Comparison of ENCODE assay signal across 10 cellular contexts in the genomic region with DNA sequence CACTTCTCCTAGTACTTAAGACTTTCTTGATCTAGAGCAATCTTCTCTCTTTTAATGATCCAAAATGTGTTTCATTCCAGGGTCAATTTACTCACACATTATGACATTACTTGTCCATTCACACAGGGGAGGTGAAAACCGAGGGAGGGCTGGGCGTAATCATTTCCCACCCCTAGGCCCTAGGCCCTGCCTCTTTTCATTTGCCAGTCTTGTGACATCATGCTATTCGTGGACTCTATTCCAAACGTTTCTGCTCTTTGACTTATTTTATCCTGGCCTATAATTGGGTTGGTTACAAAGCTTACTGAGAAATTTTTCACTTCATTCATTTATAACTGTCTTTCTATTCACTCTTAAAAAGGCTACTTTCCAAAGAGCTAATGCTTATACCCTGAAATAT. TPM values are rescaled to one million over a fixed set of nuclear protein-coding genes. Genes with fewer than 3 reads are reported as not detected.
DNase-seq lines count a peak whose midpoint lies in the region; ATAC-seq and TF ChIP-seq lines count a peak whose summit lies in the region.
"Had no signal": no experiment of that assay in that cellular context is flagged by ENCODE, and none has a peak within 500 bp of the region (broad histone marks: within the 10 kb centered on the region; RNA-seq: fewer than 3 reads in every experiment).

No MANE protein-coding gene starts in this region.

- no peaks in the 10 kb centered on the region for H3K9me3 Mint-ChIP-seq in activated T-cell treated with anti-CD3 and anti-CD28 coated beads, Interleukin-2, amount 50 U/mL, for 72 hours
- peaks cover 0 to 5% (median 0%) of the 10 kb centered on the region in 11 donors for H3K9me3 Mint-ChIP-seq in naive thymus-derived CD4-positive, alpha-beta T cell

- H3K27ac Mint-ChIP-seq in activated T-cell treated with anti-CD3 and anti-CD28 coated beads, Interleukin-2, amount 50 U/mL, for 72 hours = peak overlapping the region; percentile 99
- peak overlapping the region; percentile 53 to 98 (median 89) for H3K27ac Mint-ChIP-seq in naive thymus-derived CD4-positive, alpha-beta T cell

- H2AK5ac ChIP-seq in neuronal stem cell (ENCODE audit: low read depth, low read length) = no peak overlapping the region

- peaks cover 8% of the 10 kb centered on the region for H3K79me1 ChIP-seq in neuronal stem cell (ENCODE audit: low read depth, low read length)

- H2BK15ac ChIP-seq in neuronal stem cell (ENCODE audit: low read length) = no peak overlapping the region

- no peak overlapping the region for H2BK12ac ChIP-seq in neuronal stem cell (ENCODE audit: low read length)

- no peak overlapping the region for H2AFZ ChIP-seq in DND-41 (ENCODE audit: low read depth, low read length)
- no peak overlapping the region for H2AFZ ChIP-seq in neuronal stem cell (ENCODE audit: low read length)

- peak overlapping the region; percentile 97 to 99 for H3K4me3 Mint-ChIP-seq in activated T-cell treated with anti-CD3 and anti-CD28 coated beads, Interleukin-2, amount 50 U/mL, for 72 hours
- peak overlapping the region; percentile 73 to 99 (median 97) for H3K4me3 Mint-ChIP-seq in naive thymus-derived CD4-positive, alpha-beta T cell

- H3K27ac ChIP-seq in DND-41 (ENCODE audit: low read length) = no peak overlapping the region
- peak overlapping the region; percentile 93 for H3K27ac ChIP-seq in naive thymus-derived CD4-positive, alpha-beta T cell (ENCODE audit: low read depth, low read length)
- no peak overlapping the region for H3K27ac ChIP-seq in WERI-Rb-1
- H3K27ac ChIP-seq in neuronal stem cell (replicated peaks; ENCODE audit: low read length) = no peak overlapping the region
- H3K27ac ChIP-seq: right atrium auricular region had no signal

- peaks cover 37% of the 10 kb centered on the region for H3K4me1 ChIP-seq in DND-41 (ENCODE audit: insufficient read depth, low read length)
- peaks cover 24 to 34% of the 10 kb centered on the region in 2 donors for H3K4me1 ChIP-seq in naive thymus-derived CD4-positive, alpha-beta T cell (ENCODE audit: control insufficient read depth in 2 of 2, insufficient read depth in 2 of 2, low read length in 2 of 2)
- peaks cover 6 to 16% of the 10 kb centered on the region in 2 donors for H3K4me1 ChIP-seq in neuronal stem cell (ENCODE audit: control insufficient read depth in 2 of 2, insufficient read depth in 1 of 2, low read depth in 1 of 2, low read length in 2 of 2)

- intact Hi-C loops in naive thymus-derived CD4-positive, alpha-beta T cell (cut with micrococcal nuclease) = no loop called here

- H3K9me3 ChIP-seq in DND-41 (ENCODE audit: insufficient read depth, low read length, severe bottlenecking) (no peaks in the 10 kb centered on the region), WERI-Rb-1 (ENCODE audit: severe bottlenecking) (no peaks in the 10 kb centered on the region), neuronal stem cell (replicated peaks in 1 of 2; ENCODE audit: control insufficient read depth in 2 of 2, insufficient read depth in 1 of 2, low read depth in 1 of 2, low read length in 2 of 2) (peaks cover 0 to 2% of the 10 kb centered on the region in 2 donors)
- H3K9me3 ChIP-seq in naive thymus-derived CD4-positive, alpha-beta T cell (ENCODE audit: control insufficient read depth in 2 of 3, low read length in 3 of 3) = no peaks in the 10 kb centered on the region
- H3K9me3 ChIP-seq: right atrium auricular region had no signal

- peaks cover 51% of the 10 kb centered on the region for H3K4me1 Mint-ChIP-seq in activated T-cell treated with anti-CD3 and anti-CD28 coated beads, Interleukin-2, amount 50 U/mL, for 72 hours (ENCODE audit: low read depth)
- peaks cover 43 to 68% (median 54%) of the 10 kb centered on the region in 7 donors for H3K4me1 Mint-ChIP-seq in naive thymus-derived CD4-positive, alpha-beta T cell

- no CpG with 5 or more reads among the region's 4 CpGs for WGBS in neuronal stem cell (ENCODE audit: extremely low coverage in 2 of 2, insufficient read length in 2 of 2, insufficient replicate concordance in 1 of 2), 2 donors

- no peak for TF ChIP-seq CTCF in DND-41 (IDR thresholded peaks at IDR 0.05; ENCODE audit: borderline replicate concordance, extremely low read depth, low read length, poor library complexity, severe bottlenecking)
- TF ChIP-seq CTCF in WERI-Rb-1 (IDR thresholded peaks at IDR 0.05; ENCODE audit: low read depth, low read length) = no peak

- POLR2A ChIA-PET in naive thymus-derived CD4-positive, alpha-beta T cell (lab: Charles Lee) = interaction anchor here (0.6 to 1.9 kb wide), 2 partner anchors 55 to 400 kb away, joined by 3 to 4 read pairs; partner anchors contain the start of gene UBAP1

- no peak overlapping the region for H2BK120ac ChIP-seq in neuronal stem cell (ENCODE audit: low read depth, low read length)

- H3K23ac ChIP-seq in neuronal stem cell (ENCODE audit: low read depth, low read length, poor library complexity) = no peak overlapping the region

- H3K4me3 ChIP-seq in DND-41 (ENCODE audit: low read depth in 1 of 2, low read length in 2 of 2) = peak overlapping the region in 1 of 2 experiments; percentile 100; a peak in 1 of 4 replicates
- peak overlapping the region; percentile 18 for H3K4me3 ChIP-seq in Jurkat, Clone E6-1 (ENCODE audit: low read length)
- no peak overlapping the region for H3K4me3 ChIP-seq in naive thymus-derived CD4-positive, alpha-beta T cell (ENCODE audit: low read length)
- H3K4me3 ChIP-seq in WERI-Rb-1 (ENCODE audit: low read depth, low read length) = no peak overlapping the region
- no peak overlapping the region for H3K4me3 ChIP-seq in neuronal stem cell (ENCODE audit: low read length in 2 of 2)
- H3K4me3 ChIP-seq: right atrium auricular region had no signal

- H3K14ac ChIP-seq in neuronal stem cell (ENCODE audit: low read length) = no peak overlapping the region

- H3K18ac ChIP-seq in neuronal stem cell (ENCODE audit: low read length) = no peak overlapping the region

- H3K36me3 ChIP-seq in DND-41 (ENCODE audit: insufficient read depth, low read length) (peaks cover 43% of the 10 kb centered on the region), WERI-Rb-1 (peaks cover 45% of the 10 kb centered on the region), neuronal stem cell (replicated peaks in 1 of 2; ENCODE audit: control insufficient read depth in 2 of 2, insufficient read depth in 2 of 2, low read length in 2 of 2) (peaks cover 15 to 56% of the 10 kb centered on the region in 2 donors)
- H3K36me3 ChIP-seq in naive thymus-derived CD4-positive, alpha-beta T cell (ENCODE audit: control insufficient read depth in 2 of 3, insufficient read depth in 3 of 3, low read length in 3 of 3) = peaks cover 0 to 20% (median 0%) of the 10 kb centered on the region in 3 experiments

- peak overlapping the region; percentile 87; the same call in 1 of the 2 replicates for H3K4me2 ChIP-seq in DND-41 (ENCODE audit: insufficient read depth, low read length)
- no peak overlapping the region for H3K4me2 ChIP-seq in neuronal stem cell (ENCODE audit: insufficient read depth, low read length, poor library complexity, severe bottlenecking)

- peaks cover 9 to 31% of the 10 kb centered on the region in 2 donors for H3K36me3 Mint-ChIP-seq in activated T-cell treated with anti-CD3 and anti-CD28 coated beads, Interleukin-2, amount 50 U/mL, for 72 hours (ENCODE audit: insufficient read depth in 2 of 2)
- H3K36me3 Mint-ChIP-seq in naive thymus-derived CD4-positive, alpha-beta T cell = peaks cover 6 to 28% (median 27%) of the 10 kb centered on the region in 5 donors

- H3K4ac ChIP-seq in neuronal stem cell (ENCODE audit: low read length) = no peak overlapping the region

- H3K27me3 Mint-ChIP-seq in activated T-cell treated with anti-CD3 and anti-CD28 coated beads, Interleukin-2, amount 50 U/mL, for 72 hours (ENCODE audit: low read depth) = no peaks in the 10 kb centered on the region
- H3K27me3 Mint-ChIP-seq in naive thymus-derived CD4-positive, alpha-beta T cell = peaks cover 0 to 2% (median 0%) of the 10 kb centered on the region in 5 donors

- DNase-seq in DND-41 (no peak), inferior parietal cortex (ENCODE audit: extremely low spot score) (no peak), WERI-Rb-1 (no peak), neuronal stem cell (ENCODE audit: low spot score) (no peak)
- DNase-seq in Jurkat, Clone E6-1 (ENCODE audit: low read depth, low spot score) = no peak
- peak in 1 of 2 donors; percentile 8 for DNase-seq in activated T-cell treated with anti-CD3 and anti-CD28 coated beads, Interleukin-2, amount 50 U/mL, for 72 hours
- no peak for DNase-seq in naive thymus-derived CD4-positive, alpha-beta T cell
- DNase-seq: NCI-H748 treated with DMSO at 0.1 percent for 48 hours had no signal

- no peaks in the 10 kb centered on the region for H3K27me3 ChIP-seq in DND-41 (ENCODE audit: insufficient read depth, low read length, poor library complexity)
- H3K27me3 ChIP-seq in naive thymus-derived CD4-positive, alpha-beta T cell (ENCODE audit: control insufficient read depth in 2 of 2, insufficient read depth in 2 of 2, low read length in 2 of 2) = no peaks in the 10 kb centered on the region
- no peaks in the 10 kb centered on the region for H3K27me3 ChIP-seq in WERI-Rb-1 (ENCODE audit: insufficient read depth, low read depth, severe bottlenecking)
- H3K27me3 ChIP-seq in neuronal stem cell (ENCODE audit: control insufficient read depth in 3 of 3, insufficient read depth in 3 of 3, low read depth in 1 of 3, low read length in 3 of 3) = no peaks in the 10 kb centered on the region
- H3K27me3 ChIP-seq: right atrium auricular region had no signal

- no peak overlapping the region for H2BK5ac ChIP-seq in neuronal stem cell (ENCODE audit: low read length)

- peaks cover 24% of the 10 kb centered on the region for H4K20me1 ChIP-seq in DND-41 (ENCODE audit: insufficient read depth, low read length)

- CTCF ChIA-PET in naive thymus-derived CD4-positive, alpha-beta T cell (lab: Charles Lee) = interaction anchor here (1.2 kb wide), 1 partner anchor 130 kb away, joined by 3 read pairs; no protein-coding TSS in a partner anchor

- no peak overlapping the region for H4K91ac ChIP-seq in neuronal stem cell (ENCODE audit: low read depth, low read length, poor library complexity)

- H4K8ac ChIP-seq in neuronal stem cell (ENCODE audit: low read depth, low read length) = no peak overlapping the region

- ATAC-seq in DND-41 (ENCODE audit: insufficient read depth, low read depth) (no peak), HG02970 (IDR thresholded peaks at IDR 0.05; ENCODE audit: low FRiP score, unreplicated experiment) (no peak)
- no peak for ATAC-seq in activated T-cell treated with anti-CD3 and anti-CD28 coated beads, Interleukin-2, amount 50 U/mL, for 72 hours (replicated peaks in 1 of 2)
- ATAC-seq in naive thymus-derived CD4-positive, alpha-beta T cell = no peak

- H3K9ac ChIP-seq in DND-41 (ENCODE audit: low read depth, low read length) (peak overlapping the region; percentile 94; the same call in 1 of the 2 replicates), neuronal stem cell (ENCODE audit: low read depth, low read length, poor library complexity) (no peak overlapping the region)

- peaks cover 71% of the 10 kb centered on the region for H3K79me2 ChIP-seq in DND-41 (ENCODE audit: insufficient read depth, low read length)

RNA-seq across cellular contexts. Expression of gene DCAF12, which starts 2.4 kb away (rescaled TPM):
- 49.4 TPM for polyA plus RNA-seq in Jurkat, Clone E6-1 (2012; ENCODE audit: insufficient read depth, insufficient read length)
- 10 to 100 TPM; 32.7 to 36.3 TPM for total RNA-seq in activated T-cell treated with anti-CD3 and anti-CD28 coated beads, Interleukin-2, amount 50 U/mL, for 72 hours
- total RNA-seq in naive thymus-derived CD4-positive, alpha-beta T cell = 10 to 100 TPM; 10.8 to 40.4 (median 28.5) TPM
- 10 to 100 TPM; 13.2 to 15.4 TPM for polyA plus RNA-seq in naive thymus-derived CD4-positive, alpha-beta T cell
- polyA plus RNA-seq in neuronal stem cell (2013, experiment 1 of 2) = 35.3 TPM
- polyA plus RNA-seq in neuronal stem cell (2013, experiment 2 of 2) = 35.2 TPM

RNA-seq across cellular contexts. Expression of gene UBAP1, which starts 54.7 kb away (rescaled TPM):
- 29.2 TPM for polyA plus RNA-seq in Jurkat, Clone E6-1 (2012; ENCODE audit: insufficient read depth, insufficient read length)
- total RNA-seq in activated T-cell treated with anti-CD3 and anti-CD28 coated beads, Interleukin-2, amount 50 U/mL, for 72 hours = 10 to 100 TPM; 36.4 to 37.5 TPM
- total RNA-seq in naive thymus-derived CD4-positive, alpha-beta T cell = 10 to 100 TPM; 31.1 to 39.9 (median 32.8) TPM
- 10 to 100 TPM; 35.8 to 53.9 TPM for polyA plus RNA-seq in naive thymus-derived CD4-positive, alpha-beta T cell
- polyA plus RNA-seq in neuronal stem cell (2013, experiment 1 of 2) = 21.8 TPM
- polyA plus RNA-seq in neuronal stem cell (2013, experiment 2 of 2) = 22.0 TPM
